8 cellular contexts compared by ENCODE assay signal in the genomic region with DNA sequence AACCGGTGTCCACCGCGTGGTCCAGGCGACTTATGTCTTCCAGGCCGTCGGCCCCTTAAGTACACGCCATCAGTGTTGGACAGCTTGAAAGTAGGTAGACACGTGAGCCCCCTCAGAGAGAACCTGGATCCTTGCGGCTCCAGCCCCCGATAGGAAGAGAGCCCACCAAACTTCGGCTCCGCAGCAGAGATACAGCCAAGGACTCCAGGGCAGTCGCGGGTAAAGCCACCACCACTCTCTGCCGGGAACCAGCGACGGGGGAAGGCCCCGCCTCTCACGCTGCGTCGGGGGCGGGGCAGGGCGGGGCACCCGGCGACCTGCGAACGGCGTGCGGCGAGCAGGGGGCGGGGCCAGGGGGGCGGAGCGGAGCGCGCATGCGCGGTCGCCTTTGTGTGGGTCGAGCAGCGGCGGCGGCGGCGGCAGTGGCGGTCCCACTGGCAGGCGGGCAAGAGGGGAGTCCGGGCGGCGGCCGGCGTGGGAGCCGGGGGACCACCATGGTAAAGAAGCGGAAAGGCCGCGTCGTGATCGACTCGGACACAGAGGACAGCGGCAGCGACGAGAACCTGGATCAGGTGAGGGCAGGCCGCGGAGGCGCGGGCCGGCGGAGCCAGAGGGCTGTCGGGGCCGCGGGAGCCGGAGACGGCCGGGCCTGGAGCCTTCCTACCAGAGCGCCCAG. TPM values are rescaled to one million over a fixed set of nuclear protein-coding genes. Genes with fewer than 3 reads are reported as not detected.
DNase-seq lines count a peak whose midpoint lies in the region; ATAC-seq, FAIRE-seq and TF ChIP-seq lines count a peak whose summit lies in the region.

A gene (plus strand): TSS at position 354 of the 676 bp plus-strand sequence. CDS start 21 bp downstream, at position 375.

- H3K4me3 ChIP-seq in esophagus muscularis mucosa, result peak within 1 kb of the TSS; percentile 76 to 96 (median 86)

- no peak for FAIRE-seq in RCC 7860 (lab: Jason Lieb, UNC)

- no peaks in the 10 kb centered on the region for H3K27me3 Mint-ChIP-seq in activated T-cell treated with anti-CD3 and anti-CD28 coated beads, Interleukin-2, amount 50 U/mL, for 72 hours (ENCODE audit: low read depth)

- H3K9me3 ChIP-seq in esophagus muscularis mucosa, result no peaks in the 10 kb centered on the region

- peak within 1 kb of the TSS; percentile 84 to 97 for H3K4me3 Mint-ChIP-seq in activated T-cell treated with anti-CD3 and anti-CD28 coated beads, Interleukin-2, amount 50 U/mL, for 72 hours

- no peak for TF ChIP-seq CTCF in esophagus muscularis mucosa (IDR thresholded peaks at IDR 0.05)

- peak; percentile 73 for ATAC-seq in GM21619 (IDR thresholded peaks at IDR 0.05; ENCODE audit: unreplicated experiment)
- ATAC-seq in activated T-cell treated with anti-CD3 and anti-CD28 coated beads, Interleukin-2, amount 50 U/mL, for 72 hours (replicated peaks in 1 of 2), result peak; percentile 95 to 96

- peak within 1 kb of the TSS; percentile 82 to 94 (median 86) for H3K27ac ChIP-seq in esophagus muscularis mucosa (replicated peaks in 1 of 4)

- DNase-seq in DMS153 (lab: John Stamatoyannopoulos, UW) (peak; percentile 47), KBM-7 (peak; percentile 91), RCC 7860 (ENCODE audit: low spot score) (peak; percentile 72), esophagus muscularis mucosa (ENCODE audit: extremely low spot score) (peak; percentile 98), myocyte (ENCODE audit: low read depth) (peak; percentile 91)
- peak; percentile 97 to 100 for DNase-seq in activated T-cell treated with anti-CD3 and anti-CD28 coated beads, Interleukin-2, amount 50 U/mL, for 72 hours
- peak; percentile 87 to 97 for DNase-seq in stimulated activated CD8-positive, alpha-beta memory T cell treated with anti-CD3 and anti-CD28 coated beads, Interleukin-7, amount 100 ng/mL, for 4 hours (ENCODE audit: low read depth in 2 of 2)

- WGBS in esophagus muscularis mucosa, result under 1% methylated on average over 45 of the region's 74 CpGs

- no peaks in the 10 kb centered on the region for H3K36me3 ChIP-seq in esophagus muscularis mucosa

- no peaks in the 10 kb centered on the region for H3K9me3 Mint-ChIP-seq in activated T-cell treated with anti-CD3 and anti-CD28 coated beads, Interleukin-2, amount 50 U/mL, for 72 hours

- intact Hi-C loops in esophagus muscularis mucosa (cut with DNase I), result loop anchor here (10.0 kb wide), 1 partner anchor 302 kb away; a partner anchor contains a TSS

- peaks cover 23 to 51% (median 34%) of the 10 kb centered on the region in 4 donors for H3K4me1 ChIP-seq in esophagus muscularis mucosa

- peaks cover 5 to 10% of the 10 kb centered on the region in 2 donors for H3K36me3 Mint-ChIP-seq in activated T-cell treated with anti-CD3 and anti-CD28 coated beads, Interleukin-2, amount 50 U/mL, for 72 hours (ENCODE audit: insufficient read depth in 2 of 2)

- no peaks in the 10 kb centered on the region for H3K27me3 ChIP-seq in esophagus muscularis mucosa

- H3K4me1 Mint-ChIP-seq in activated T-cell treated with anti-CD3 and anti-CD28 coated beads, Interleukin-2, amount 50 U/mL, for 72 hours (ENCODE audit: low read depth), result peaks cover 63% of the 10 kb centered on the region

- in situ Hi-C loops in KBM-7 (cut with MboI; ENCODE audit: low pct_unique_long_range_greater_than_20kb, low sequenced_read_pairs), result no loop called here

- TF ChIP-seq EP300 in esophagus muscularis mucosa (IDR thresholded peaks at IDR 0.05), result no peak

- peak; percentile 22 for TF ChIP-seq POLR2A in esophagus muscularis mucosa (IDR thresholded peaks at IDR 0.05; ENCODE audit: low read depth)

- peak within 1 kb of the TSS; percentile 95 for H3K27ac Mint-ChIP-seq in activated T-cell treated with anti-CD3 and anti-CD28 coated beads, Interleukin-2, amount 50 U/mL, for 72 hours

RNA-seq across cellular contexts. Expression of the gene that starts here (rescaled TPM):
- total RNA-seq in activated T-cell treated with anti-CD3 and anti-CD28 coated beads, Interleukin-2, amount 50 U/mL, for 72 hours, result 10 to 100 TPM; 33.5 to 35.9 TPM
- total RNA-seq in esophagus muscularis mucosa (10 to 100 TPM; 31.5 to 37.7 (median 35.9) TPM), myocyte (19.4 and 21.2 TPM in 2 replicates)
- polyA plus RNA-seq in myocyte (2012), result 18.1 TPM

Comparison
In these comparisons a context has a peak if more than half of its experiments do, and no peak if none do; other contexts are left out.
1. Peak in every context shown above with its lines: DNase-seq, ATAC-seq, H3K4me3 ChIP-seq and H3K27ac ChIP-seq.
2. DNase-seq: peak in every context shown above with its lines; median percentile 98 in activated T-cell treated with anti-CD3 and anti-CD28 coated beads, Interleukin-2, amount 50 U/mL, for 72 hours; 98 in esophagus muscularis mucosa; 92 in stimulated activated CD8-positive, alpha-beta memory T cell treated with anti-CD3 and anti-CD28 coated beads, Interleukin-7, amount 100 ng/mL, for 4 hours; 91 in KBM-7; 91 in myocyte; 72 in RCC 7860; 47 in DMS153.